24 cellular contexts compared by ENCODE assay signal in the genomic region with DNA sequence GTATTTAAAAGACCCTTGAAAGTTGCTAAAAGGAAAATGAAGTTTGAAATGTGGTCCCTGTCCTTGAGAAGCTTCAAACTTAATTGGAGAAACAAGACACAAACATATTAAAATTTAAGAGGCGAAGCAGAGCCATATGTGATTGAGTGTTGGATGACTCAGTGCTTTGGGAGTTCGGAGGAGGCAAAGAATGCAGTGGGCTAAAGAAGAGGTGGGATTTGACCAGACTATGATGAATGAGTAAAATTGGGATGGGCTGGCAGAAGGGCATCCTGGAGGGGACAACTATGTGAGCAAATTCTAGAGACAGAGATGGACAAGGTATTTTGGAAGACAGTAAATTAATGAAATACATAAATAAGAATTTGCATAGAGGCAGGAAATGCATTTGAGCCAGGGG.
DNase-seq lines count a peak whose midpoint lies in the region; ATAC-seq and TF ChIP-seq lines count a peak whose summit lies in the region.
"Had no signal": no experiment of that assay in that cellular context is flagged by ENCODE, and none has a peak within 500 bp of the region (broad histone marks: within the 10 kb centered on the region; RNA-seq: fewer than 3 reads in every experiment).

No MANE protein-coding gene starts in this region.

- H3K27me3 ChIP-seq in SK-N-SH (ENCODE audit: insufficient read depth), result no peaks in the 10 kb centered on the region
- H3K27me3 ChIP-seq: cardiac muscle cell, neural progenitor cell had no signal

- 38% methylated on average over 2 of the region's 2 CpGs for WGBS in SK-N-SH (ENCODE audit: low lambda C conversion rate)

- H3K79me2 ChIP-seq in SK-N-SH (ENCODE audit: insufficient read depth), result no peaks in the 10 kb centered on the region

- intact Hi-C loops in sciatic nerve (cut with DNase I), result no loop called here

- no peak overlapping the region; a peak in 1 of 4 replicates for H3K27ac ChIP-seq in SK-N-SH (ENCODE audit: low read depth in 2 of 2, low read length in 1 of 2)
- H3K27ac ChIP-seq: cardiac muscle cell, neural progenitor cell, RWPE1 had no signal

- no peaks in the 10 kb centered on the region for H4K20me1 ChIP-seq in SK-N-SH (ENCODE audit: insufficient read depth)

- peaks cover 2% of the 10 kb centered on the region for H3K27me3 Mint-ChIP-seq in osteocyte (ENCODE audit: unreplicated experiment)
- H3K27me3 Mint-ChIP-seq: activated B cell treated with CpG ODN at 0.5 μM for 24 hours; CD4-positive, CD25-positive, alpha-beta regulatory T cell had no signal

- no peaks in the 10 kb centered on the region for H3K9me3 Mint-ChIP-seq in osteocyte (ENCODE audit: unreplicated experiment)
- H3K9me3 Mint-ChIP-seq: activated B cell treated with CpG ODN at 0.5 μM for 24 hours, neural progenitor cell had no signal

- H3K9me3 ChIP-seq in SK-N-SH, result no peaks in the 10 kb centered on the region

- no peak overlapping the region for H2AFZ ChIP-seq in SK-N-SH (ENCODE audit: low read depth)
- H2AFZ ChIP-seq: neural progenitor cell had no signal

- H3K4me3 Mint-ChIP-seq in osteocyte (ENCODE audit: unreplicated experiment), result no peak overlapping the region
- H3K4me3 Mint-ChIP-seq: activated B cell treated with CpG ODN at 0.5 μM for 24 hours; CD4-positive, CD25-positive, alpha-beta regulatory T cell; neural progenitor cell; stimulated activated effector memory CD8-positive, alpha-beta T cell treated with anti-CD3 and anti-CD28 coated beads, Interleukin-12 subunit alpha, Interleukin-12 subunit beta, amount 100 ng/mL, for 72 hours had no signal

- no peak for ATAC-seq in sciatic nerve
- ATAC-seq: GM12878; left ventricle myocardium superior; stimulated activated effector memory CD8-positive, alpha-beta T cell treated with anti-CD3 and anti-CD28 coated beads, Interleukin-12 subunit alpha, Interleukin-12 subunit beta, amount 100 ng/mL, for 72 hours had no signal

- H3K27ac Mint-ChIP-seq in osteocyte (ENCODE audit: unreplicated experiment), result no peak overlapping the region
- H3K27ac Mint-ChIP-seq: activated B cell treated with CpG ODN at 0.5 μM for 24 hours; neural progenitor cell; stimulated activated effector memory CD8-positive, alpha-beta T cell treated with anti-CD3 and anti-CD28 coated beads, Interleukin-12 subunit alpha, Interleukin-12 subunit beta, amount 100 ng/mL, for 72 hours had no signal

- H3K4me1 Mint-ChIP-seq in osteocyte (ENCODE audit: unreplicated experiment), result peaks cover 4% of the 10 kb centered on the region
- H3K4me1 Mint-ChIP-seq: activated B cell treated with CpG ODN at 0.5 μM for 24 hours; CD4-positive, CD25-positive, alpha-beta regulatory T cell; neural progenitor cell; stimulated activated effector memory CD8-positive, alpha-beta T cell treated with anti-CD3 and anti-CD28 coated beads, Interleukin-12 subunit alpha, Interleukin-12 subunit beta, amount 100 ng/mL, for 72 hours had no signal

- peaks cover 5 to 7% of the 10 kb centered on the region in 2 experiments; a peak in 3 of 4 replicates for H3K4me1 ChIP-seq in SK-N-SH (ENCODE audit: control insufficient read depth in 1 of 2, insufficient read depth in 2 of 2, low read depth in 1 of 2, low read length in 1 of 2)

- POLR2A ChIA-PET in SK-N-SH (lab: Yijun Ruan, JAX), result no interaction called here

- TF ChIP-seq EP300 in SK-N-SH (IDR thresholded peaks at IDR 0.05; ENCODE audit: borderline replicate concordance in 1 of 2, low read depth in 1 of 2, low read length in 1 of 2), result no peak; a peak in 1 of 4 replicates

- DNase-seq in GM03348 (ENCODE audit: low spot score) (peak; percentile 27), SK-N-SH (no peak), epithelial cell of esophagus (ENCODE audit: low read depth) (peak; percentile 15), renal cortical epithelial cell (ENCODE audit: low read depth) (peak; percentile 24), osteocyte (ENCODE audit: extremely low spot score, unreplicated experiment) (no peak), sciatic nerve (ENCODE audit: low spot score) (no peak), DMS53 (lab: John Stamatoyannopoulos, UW) (no peak), NCI-H524 (lab: John Stamatoyannopoulos, UW) (no peak)
- DNase-seq: activated B cell treated with CpG ODN at 0.5 μM for 24 hours; activated CD4-positive, alpha-beta T cell treated with anti-CD3 and anti-CD28 coated beads, Interleukin-2, amount 50 U/mL, for 48 hours; activated CD8-positive, alpha-beta memory T cell treated with anti-CD3 and anti-CD28 coated beads, Interleukin-2, amount 50 U/mL, for 48 hours; CD4-positive, CD25-positive, alpha-beta regulatory T cell; dermis blood vessel endothelial cell; HCEC 1CT; Karpas-422; left ventricle myocardium superior; NCI-H1105; NCI-H526; stimulated activated CD4-positive, alpha-beta T cell treated with anti-CD3 and anti-CD28 coated beads, Interleukin-1b, Interleukin-23, amount 100 ng/mL, for 48 hours had no signal

- no peak overlapping the region for H3K4me2 ChIP-seq in SK-N-SH
- H3K4me2 ChIP-seq: neural progenitor cell had no signal

- no peaks in the 10 kb centered on the region for H3F3A ChIP-seq in SK-N-SH (replicated peaks; ENCODE audit: insufficient read depth)

- no peak for TF ChIP-seq CTCF in SK-N-SH (IDR thresholded peaks at IDR 0.05)
- no peak for TF ChIP-seq CTCF in epithelial cell of esophagus (IDR thresholded peaks at IDR 0.05; ENCODE audit: insufficient read depth, low read depth, low read length, missing control alignments)
- no peak for TF ChIP-seq CTCF in osteocyte (IDR thresholded peaks at IDR 0.05)

- CTCF ChIA-PET in SK-N-SH (lab: Yijun Ruan, JAX), result no interaction called here

- TF ChIP-seq RAD21 in SK-N-SH (IDR thresholded peaks at IDR 0.05; ENCODE audit: low read length), result no peak

- no peak overlapping the region for H3K9ac ChIP-seq in SK-N-SH
- H3K9ac ChIP-seq: neural progenitor cell had no signal

- H3K9me2 ChIP-seq in SK-N-SH, result no peaks in the 10 kb centered on the region

- no peaks in the 10 kb centered on the region for H3K36me3 Mint-ChIP-seq in osteocyte (ENCODE audit: unreplicated experiment)
- H3K36me3 Mint-ChIP-seq: CD4-positive, CD25-positive, alpha-beta regulatory T cell; neural progenitor cell; stimulated activated effector memory CD8-positive, alpha-beta T cell treated with anti-CD3 and anti-CD28 coated beads, Interleukin-12 subunit alpha, Interleukin-12 subunit beta, amount 100 ng/mL, for 72 hours had no signal

- no peak overlapping the region for H3K4me3 ChIP-seq in SK-N-SH (ENCODE audit: low read depth in 2 of 2, low read length in 1 of 2)
- H3K4me3 ChIP-seq in epithelial cell of esophagus (ENCODE audit: low read length), result no peak overlapping the region
- H3K4me3 ChIP-seq: cardiac muscle cell, GM12878, neural progenitor cell had no signal

- H3K36me3 ChIP-seq in SK-N-SH (replicated peaks in 1 of 2; ENCODE audit: control insufficient read depth in 1 of 2, insufficient read depth in 2 of 2, low read length in 1 of 2), result no peaks in the 10 kb centered on the region
- H3K36me3 ChIP-seq: cardiac muscle cell, neural progenitor cell had no signal

TF ChIP-seq in SK-N-SH, 30 proteins besides CTCF, POLR2A, EP300 and RAD21:
- TF ChIP-seq, protein P1, sequence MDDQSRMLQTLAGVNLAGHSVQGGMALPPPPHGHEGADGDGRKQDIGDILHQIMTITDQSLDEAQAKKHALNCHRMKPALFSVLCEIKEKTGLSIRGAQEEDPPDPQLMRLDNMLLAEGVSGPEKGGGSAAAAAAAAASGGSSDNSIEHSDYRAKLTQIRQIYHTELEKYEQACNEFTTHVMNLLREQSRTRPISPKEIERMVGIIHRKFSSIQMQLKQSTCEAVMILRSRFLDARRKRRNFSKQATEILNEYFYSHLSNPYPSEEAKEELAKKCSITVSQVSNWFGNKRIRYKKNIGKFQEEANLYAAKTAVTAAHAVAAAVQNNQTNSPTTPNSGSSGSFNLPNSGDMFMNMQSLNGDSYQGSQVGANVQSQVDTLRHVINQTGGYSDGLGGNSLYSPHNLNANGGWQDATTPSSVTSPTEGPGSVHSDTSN (IDR thresholded peaks at IDR 0.05), result peak; percentile 81
- TF ChIP-seq, protein P2, sequence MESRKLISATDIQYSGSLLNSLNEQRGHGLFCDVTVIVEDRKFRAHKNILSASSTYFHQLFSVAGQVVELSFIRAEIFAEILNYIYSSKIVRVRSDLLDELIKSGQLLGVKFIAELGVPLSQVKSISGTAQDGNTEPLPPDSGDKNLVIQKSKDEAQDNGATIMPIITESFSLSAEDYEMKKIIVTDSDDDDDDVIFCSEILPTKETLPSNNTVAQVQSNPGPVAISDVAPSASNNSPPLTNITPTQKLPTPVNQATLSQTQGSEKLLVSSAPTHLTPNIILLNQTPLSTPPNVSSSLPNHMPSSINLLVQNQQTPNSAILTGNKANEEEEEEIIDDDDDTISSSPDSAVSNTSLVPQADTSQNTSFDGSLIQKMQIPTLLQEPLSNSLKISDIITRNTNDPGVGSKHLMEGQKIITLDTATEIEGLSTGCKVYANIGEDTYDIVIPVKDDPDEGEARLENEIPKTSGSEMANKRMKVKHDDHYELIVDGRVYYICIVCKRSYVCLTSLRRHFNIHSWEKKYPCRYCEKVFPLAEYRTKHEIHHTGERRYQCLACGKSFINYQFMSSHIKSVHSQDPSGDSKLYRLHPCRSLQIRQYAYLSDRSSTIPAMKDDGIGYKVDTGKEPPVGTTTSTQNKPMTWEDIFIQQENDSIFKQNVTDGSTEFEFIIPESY (IDR thresholded peaks at IDR 0.05; ENCODE audit: borderline replicate concordance, low read depth), result no peak
- TF ChIP-seq JUND (IDR thresholded peaks at IDR 0.05) (peak; percentile 65), TEAD4 (IDR thresholded peaks at IDR 0.05; ENCODE audit: borderline replicate concordance, insufficient read depth) (peak; percentile 12; the same call in 1 of the 2 replicates), FOSL2 (IDR thresholded peaks at IDR 0.05; ENCODE audit: borderline replicate concordance, low read depth) (peak; percentile 61; the same call in 1 of the 2 replicates), ELF1 (IDR thresholded peaks at IDR 0.05) (no peak), RFX5 (IDR thresholded peaks at IDR 0.05; ENCODE audit: low read length) (no peak), TCF12 (IDR thresholded peaks at IDR 0.05) (peak; percentile 57), TAF1 (IDR thresholded peaks at IDR 0.05; ENCODE audit: borderline replicate concordance, low read depth, low read length) (no peak), FOXJ3 (CRISPR knock-in tag; IDR thresholded peaks at IDR 0.05) (no peak)

Comparison
In these comparisons a context has a peak if more than half of its experiments do, and no peak if none do; other contexts are left out.
1. DNase-seq: peak in GM03348 (single experiment), epithelial cell of esophagus (single experiment) and renal cortical epithelial cell (single experiment); none in SK-N-SH (single experiment), osteocyte (single experiment), sciatic nerve (single experiment), DMS53 (single experiment) and NCI-H524 (0 of 2).